In genomic region chr12:95102916-95103671, GRCh38 we compare ENCODE assay signal across 8 cellular contexts. TPM values are rescaled to one million over a fixed set of nuclear protein-coding genes. Genes with fewer than 3 reads are reported as not detected.
DNase-seq lines count a peak whose midpoint lies in the region; ATAC-seq and TF ChIP-seq lines count a peak whose summit lies in the region.

No MANE protein-coding gene starts in this region.

- no peak for TF ChIP-seq POLR2A in gastrocnemius medialis (IDR thresholded peaks at IDR 0.05)

- H3K4me1 ChIP-seq in gastrocnemius medialis, result peaks cover 8 to 15% of the 10 kb centered on the region in 2 donors

- in situ Hi-C loops in astrocyte of the cerebellum (cut with HindIII; ENCODE audit: low sequenced_read_pairs), result loop anchor here (25.0 kb wide), 1 partner anchor 434 kb away; no protein-coding TSS in a partner anchor
- in situ Hi-C loops in gastrocnemius medialis (cut with MboI; ENCODE audit: low sequenced_read_pairs in 4 of 4), result no loop called here

- TF ChIP-seq CTCF in astrocyte of the cerebellum (IDR thresholded peaks at IDR 0.05; ENCODE audit: low read depth, low read length, missing control alignments) (no peak), gastrocnemius medialis (IDR thresholded peaks at IDR 0.05 in 4 of 5, conservative IDR thresholded peaks at IDR 0.05 in 1 of 5) (no peak)

- intact Hi-C loops in gastrocnemius medialis (cut with DNase I; ENCODE audit: low total_unique reads), result no loop called here

- H3K4me3 ChIP-seq in astrocyte of the cerebellum (ENCODE audit: low read depth, low read length) (no peak overlapping the region), gastrocnemius medialis (no peak overlapping the region)

- peak; percentile 96 for ATAC-seq in GM19438 (IDR thresholded peaks at IDR 0.05; ENCODE audit: low read depth, unreplicated experiment)
- peak; percentile 97 for ATAC-seq in HG03439 (IDR thresholded peaks at IDR 0.05; ENCODE audit: unreplicated experiment)
- peak; percentile 56 to 83 for ATAC-seq in gastrocnemius medialis

- no peaks in the 10 kb centered on the region for H3K27me3 ChIP-seq in gastrocnemius medialis

- H3K9me3 ChIP-seq in gastrocnemius medialis, result no peaks in the 10 kb centered on the region

- peak overlapping the region in 1 of 4 donors; percentile 28 for H3K27ac ChIP-seq in gastrocnemius medialis

- DNase-seq in DMS153 (lab: John Stamatoyannopoulos, UW) (peak; percentile 93), NCI-H748 treated with DMSO at 0.1 percent for 48 hours (lab: John Stamatoyannopoulos, UW) (peak; percentile 71), astrocyte of the cerebellum (ENCODE audit: low read depth) (peak; percentile 61), gastrocnemius medialis (no peak), GDM1 (lab: John Stamatoyannopoulos, UW) (no peak), anterior cingulate cortex (lab: John Stamatoyannopoulos, UW) (no peak)

- no peaks in the 10 kb centered on the region for H3K36me3 ChIP-seq in gastrocnemius medialis

RNA-seq across cellular contexts. Expression of gene NR2C1, which starts 29.7 kb away (rescaled TPM):
- total RNA-seq in gastrocnemius medialis, result 10 to 100 TPM; 16.2 to 48.8 (median 22.5) TPM

Comparison
In these comparisons a context has a peak if more than half of its experiments do, and no peak if none do; other contexts are left out.
1. DNase-seq: peak in DMS153 (single experiment), NCI-H748 treated with DMSO at 0.1 percent for 48 hours (single experiment) and astrocyte of the cerebellum (single experiment); none in gastrocnemius medialis (0 of 2), GDM1 (single experiment) and anterior cingulate cortex (0 of 58).
2. Peak in every context shown above with its lines, with median percentiles within 50 percentile points of each other: ATAC-seq.